Comparison of ENCODE assay signal across 23 cellular contexts in the genomic region with DNA sequence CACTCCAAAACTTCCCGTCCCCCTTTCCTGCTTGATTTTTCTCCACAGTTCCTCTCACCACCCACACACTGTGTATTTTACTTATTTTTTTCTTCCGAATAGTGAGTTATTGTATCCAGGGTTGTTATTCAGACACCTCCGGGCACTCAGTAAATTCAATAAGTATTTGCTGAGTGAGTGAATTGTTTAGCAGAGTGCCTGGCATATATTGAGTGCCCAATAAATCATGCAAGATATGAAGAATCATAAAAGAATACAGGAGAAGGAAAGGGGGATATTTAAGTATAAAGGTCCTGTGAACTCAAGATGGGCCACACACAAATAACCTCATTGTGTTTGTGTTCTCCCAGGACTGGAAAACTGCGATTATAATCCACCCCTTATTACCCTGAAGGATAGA.
DNase-seq lines count a peak whose midpoint lies in the region; ATAC-seq and TF ChIP-seq lines count a peak whose summit lies in the region.
"Had no signal": no experiment of that assay in that cellular context is flagged by ENCODE, and none has a peak within 500 bp of the region (broad histone marks: within the 10 kb centered on the region; RNA-seq: fewer than 3 reads in every experiment).

No MANE protein-coding gene starts in this region.

- no peaks in the 10 kb centered on the region for H3K27me3 ChIP-seq in CD8-positive, alpha-beta T cell (ENCODE audit: insufficient read depth, low read length)
- H3K27me3 ChIP-seq in psoas muscle (ENCODE audit: insufficient read depth in 3 of 3, low read length in 2 of 3), result no peaks in the 10 kb centered on the region
- H3K27me3 ChIP-seq: BE2C, cardiac muscle cell had no signal

- POLR2A ChIA-PET in activated CD4-positive, alpha-beta T cell treated with anti-CD3 and anti-CD28 coated beads, Interleukin-2, amount 10 ng/mL, durations not matched to agents 7 days and 5 days (lab: Charles Lee), result no interaction called here
- POLR2A ChIA-PET in CD8-positive, alpha-beta T cell (lab: Charles Lee), result no interaction called here
- POLR2A ChIA-PET in activated CD4-positive, alpha-beta memory T cell treated with anti-CD3 and anti-CD28 coated beads for 36 hours (lab: Charles Lee), result no interaction called here

- ATAC-seq in CD8-positive, alpha-beta T cell, result no peak
- ATAC-seq in central memory CD8-positive, alpha-beta T cell (replicated peaks; ENCODE audit: extremely low read depth, poor library complexity, severe bottlenecking), result no peak
- ATAC-seq in psoas muscle (no peak), HG03108 (IDR thresholded peaks at IDR 0.05; ENCODE audit: unreplicated experiment) (no peak)
- ATAC-seq: activated CD4-positive, alpha-beta T cell treated with anti-CD3 and anti-CD28 coated beads for 36 hours had no signal

- H3K27ac Mint-ChIP-seq in activated CD4-positive, alpha-beta T cell treated with anti-CD3 and anti-CD28 coated beads, Interleukin-2, amount 10 ng/mL, durations not matched to agents 7 days and 5 days, result no peak overlapping the region
- peak overlapping the region; percentile 47 for H3K27ac Mint-ChIP-seq in CD8-positive, alpha-beta T cell
- H3K27ac Mint-ChIP-seq in central memory CD8-positive, alpha-beta T cell (ENCODE audit: low read depth), result peak overlapping the region; percentile 64
- H3K27ac Mint-ChIP-seq in activated CD4-positive, alpha-beta memory T cell treated with anti-CD3 and anti-CD28 coated beads for 36 hours, result no peak overlapping the region
- H3K27ac Mint-ChIP-seq: activated CD4-positive, alpha-beta T cell treated with anti-CD3 and anti-CD28 coated beads for 36 hours; activated naive CD8-positive, alpha-beta T cell; T-helper 1 cell treated with Interleukin-12 subunit alpha and Interleukin-12 subunit beta and Interleukin-4 antibody, amounts not matched to agents 30 μg/mL and 1 μg/mL, for 36 hours; type B pancreatic cell had no signal

- peaks cover 19% of the 10 kb centered on the region for H3K36me3 Mint-ChIP-seq in activated CD4-positive, alpha-beta T cell treated with anti-CD3 and anti-CD28 coated beads, Interleukin-2, amount 10 ng/mL, durations not matched to agents 7 days and 5 days (ENCODE audit: low read depth)
- H3K36me3 Mint-ChIP-seq in CD8-positive, alpha-beta T cell, result peaks cover 36% of the 10 kb centered on the region
- H3K36me3 Mint-ChIP-seq in central memory CD8-positive, alpha-beta T cell (ENCODE audit: insufficient read depth), result peaks cover 19% of the 10 kb centered on the region
- H3K36me3 Mint-ChIP-seq in activated CD4-positive, alpha-beta memory T cell treated with anti-CD3 and anti-CD28 coated beads for 36 hours, result peaks cover 33% of the 10 kb centered on the region

- H3K4me1 Mint-ChIP-seq in activated CD4-positive, alpha-beta T cell treated with anti-CD3 and anti-CD28 coated beads, Interleukin-2, amount 10 ng/mL, durations not matched to agents 7 days and 5 days, result peaks cover 32% of the 10 kb centered on the region
- peaks cover 28% of the 10 kb centered on the region for H3K4me1 Mint-ChIP-seq in CD8-positive, alpha-beta T cell (ENCODE audit: low read depth)
- H3K4me1 Mint-ChIP-seq in central memory CD8-positive, alpha-beta T cell, result peaks cover 32% of the 10 kb centered on the region
- H3K4me1 Mint-ChIP-seq in activated CD4-positive, alpha-beta memory T cell treated with anti-CD3 and anti-CD28 coated beads for 36 hours (ENCODE audit: low read depth), result peaks cover 33% of the 10 kb centered on the region

- H3K4me3 Mint-ChIP-seq in activated CD4-positive, alpha-beta T cell treated with anti-CD3 and anti-CD28 coated beads, Interleukin-2, amount 10 ng/mL, durations not matched to agents 7 days and 5 days, result no peak overlapping the region
- H3K4me3 Mint-ChIP-seq in CD8-positive, alpha-beta T cell, result no peak overlapping the region
- H3K4me3 Mint-ChIP-seq in central memory CD8-positive, alpha-beta T cell, result no peak overlapping the region
- H3K4me3 Mint-ChIP-seq in activated CD4-positive, alpha-beta memory T cell treated with anti-CD3 and anti-CD28 coated beads for 36 hours, result no peak overlapping the region
- H3K4me3 Mint-ChIP-seq: activated CD4-positive, alpha-beta T cell treated with anti-CD3 and anti-CD28 coated beads for 36 hours; activated naive CD8-positive, alpha-beta T cell; T-helper 1 cell treated with Interleukin-12 subunit alpha and Interleukin-12 subunit beta and Interleukin-4 antibody, amounts not matched to agents 30 μg/mL and 1 μg/mL, for 36 hours; type B pancreatic cell had no signal

- H3K36me3 ChIP-seq in CD8-positive, alpha-beta T cell (ENCODE audit: insufficient read depth, low read length), result peaks cover 19% of the 10 kb centered on the region
- H3K36me3 ChIP-seq in psoas muscle (ENCODE audit: insufficient read depth in 1 of 2, low read depth in 1 of 2), result peaks cover 2 to 14% of the 10 kb centered on the region in 2 donors

- H3K27me3 Mint-ChIP-seq in activated CD4-positive, alpha-beta T cell treated with anti-CD3 and anti-CD28 coated beads, Interleukin-2, amount 10 ng/mL, durations not matched to agents 7 days and 5 days, result no peaks in the 10 kb centered on the region
- no peaks in the 10 kb centered on the region for H3K27me3 Mint-ChIP-seq in CD8-positive, alpha-beta T cell (ENCODE audit: low read depth)
- no peaks in the 10 kb centered on the region for H3K27me3 Mint-ChIP-seq in central memory CD8-positive, alpha-beta T cell
- no peaks in the 10 kb centered on the region for H3K27me3 Mint-ChIP-seq in activated CD4-positive, alpha-beta memory T cell treated with anti-CD3 and anti-CD28 coated beads for 36 hours
- H3K27me3 Mint-ChIP-seq: activated CD4-positive, alpha-beta T cell treated with anti-CD3 and anti-CD28 coated beads for 36 hours; activated naive CD8-positive, alpha-beta T cell; type B pancreatic cell had no signal

- WGBS in psoas muscle, 3 donors, result 41 to 69% (median 53%) methylated on average over 4 of the region's 4 CpGs

- no peaks in the 10 kb centered on the region for H3K9me3 Mint-ChIP-seq in activated CD4-positive, alpha-beta T cell treated with anti-CD3 and anti-CD28 coated beads, Interleukin-2, amount 10 ng/mL, durations not matched to agents 7 days and 5 days
- no peaks in the 10 kb centered on the region for H3K9me3 Mint-ChIP-seq in CD8-positive, alpha-beta T cell
- H3K9me3 Mint-ChIP-seq in central memory CD8-positive, alpha-beta T cell, result no peaks in the 10 kb centered on the region
- H3K9me3 Mint-ChIP-seq in activated CD4-positive, alpha-beta memory T cell treated with anti-CD3 and anti-CD28 coated beads for 36 hours, result no peaks in the 10 kb centered on the region
- H3K9me3 Mint-ChIP-seq: T-helper 1 cell treated with Interleukin-12 subunit alpha and Interleukin-12 subunit beta and Interleukin-4 antibody, amounts not matched to agents 30 μg/mL and 1 μg/mL, for 36 hours; type B pancreatic cell had no signal

- H3K4me3 ChIP-seq in CD8-positive, alpha-beta T cell (ENCODE audit: low read depth, low read length), result no peak overlapping the region
- no peak overlapping the region for H3K4me3 ChIP-seq in psoas muscle
- H3K4me3 ChIP-seq: cardiac muscle cell, left ventricle myocardium inferior, SK-N-MC had no signal

- H3K9me3 ChIP-seq in CD8-positive, alpha-beta T cell (ENCODE audit: low read length), result no peaks in the 10 kb centered on the region
- H3K9me3 ChIP-seq in psoas muscle, result no peaks in the 10 kb centered on the region
- H3K9me3 ChIP-seq: BE2C, Caco-2, left ventricle myocardium inferior had no signal

- peak; percentile 2 for DNase-seq in activated CD4-positive, alpha-beta T cell treated with anti-CD3 and anti-CD28 coated beads, Interleukin-2, amount 10 ng/mL, durations not matched to agents 7 days and 5 days
- DNase-seq in activated CD4-positive, alpha-beta T cell treated with anti-CD3 and anti-CD28 coated beads for 1 hour, result no peak
- no peak for DNase-seq in CD8-positive, alpha-beta T cell
- no peak for DNase-seq in central memory CD8-positive, alpha-beta T cell (ENCODE audit: low spot score in 2 of 2)
- DNase-seq in psoas muscle (no peak), cerebellar nuclear complex (lab: John Stamatoyannopoulos, UW) (no peak)
- DNase-seq in activated CD4-positive, alpha-beta memory T cell treated with anti-CD3 and anti-CD28 coated beads for 36 hours, result no peak
- DNase-seq: activated CD4-positive, alpha-beta T cell treated with anti-CD3 and anti-CD28 coated beads for 36 hours; anterior cingulate cortex; BE2C; Caco-2; dermis blood vessel endothelial cell; hypothalamus; left ventricle myocardium inferior; NCI-H1436 treated with DMSO at 0.1 percent for 48 hours; small intestine had no signal

- intact Hi-C loops in CD8-positive, alpha-beta T cell (cut with DNase I, micrococcal nuclease), result loop anchor here (5.0 to 10.0 kb wide), 2 partner anchors 68 to 105 kb away; no protein-coding TSS in a partner anchor
- intact Hi-C loops in psoas muscle (cut with DNase I), result no loop called here
- intact Hi-C loops in activated CD4-positive, alpha-beta memory T cell treated with anti-CD3 and anti-CD28 coated beads for 36 hours (cut with micrococcal nuclease), result no loop called here

- peaks cover 11% of the 10 kb centered on the region for H3K4me1 ChIP-seq in CD8-positive, alpha-beta T cell (ENCODE audit: insufficient read depth, low read length)
- peaks cover 75% of the 10 kb centered on the region for H3K4me1 ChIP-seq in psoas muscle

- H3K27ac ChIP-seq in CD8-positive, alpha-beta T cell (ENCODE audit: low read depth, low read length), result no peak overlapping the region
- H3K27ac ChIP-seq in psoas muscle, result peak overlapping the region; percentile 74
- H3K27ac ChIP-seq: left ventricle myocardium inferior, RWPE1, SK-N-MC had no signal

- CTCF ChIA-PET in activated CD4-positive, alpha-beta T cell treated with anti-CD3 and anti-CD28 coated beads, Interleukin-2, amount 10 ng/mL, durations not matched to agents 7 days and 5 days (lab: Charles Lee), result interaction anchor here (5.2 kb wide), 1 partner anchor 7 kb away, joined by 23 read pairs; no protein-coding TSS in a partner anchor
- CTCF ChIA-PET in CD8-positive, alpha-beta T cell (lab: Charles Lee), result interaction anchor here (1.8 kb wide), 1 partner anchor 8 kb away, joined by 4 read pairs; no protein-coding TSS in a partner anchor
- CTCF ChIA-PET in activated CD4-positive, alpha-beta memory T cell treated with anti-CD3 and anti-CD28 coated beads for 36 hours (lab: Charles Lee), result interaction anchor here (0.7 kb wide), 1 partner anchor 39 kb away, joined by 3 read pairs; no protein-coding TSS in a partner anchor

- no peak for TF ChIP-seq CTCF in CD8-positive, alpha-beta T cell (IDR thresholded peaks at IDR 0.05)
- TF ChIP-seq CTCF in psoas muscle (IDR thresholded peaks at IDR 0.05), result no peak

Comparison
In these comparisons a context has a peak if more than half of its experiments do, and no peak if none do; other contexts are left out.
1. H3K27ac Mint-ChIP-seq: peak in CD8-positive, alpha-beta T cell (single experiment) and central memory CD8-positive, alpha-beta T cell (single experiment); none in activated CD4-positive, alpha-beta T cell treated with anti-CD3 and anti-CD28 coated beads, Interleukin-2, amount 10 ng/mL, durations not matched to agents 7 days and 5 days (single experiment) and activated CD4-positive, alpha-beta memory T cell treated with anti-CD3 and anti-CD28 coated beads for 36 hours (single experiment).
2. intact Hi-C loops: an anchor here in CD8-positive, alpha-beta T cell (5.0 to 10.0 kb wide); none called in psoas muscle and activated CD4-positive, alpha-beta memory T cell treated with anti-CD3 and anti-CD28 coated beads for 36 hours.